Comparison of ENCODE assay signal across 30 cellular contexts in genomic region chr12:25717552-25717951, GRCh38.
"Had no signal": no experiment of that assay in that cellular context is flagged by ENCODE, and none has a peak within 500 bp of the region (broad histone marks: within the 10 kb centered on the region; RNA-seq: fewer than 3 reads in every experiment).

No MANE protein-coding gene starts in this region.

- H3K9me3 ChIP-seq: adrenal gland, body of pancreas, breast epithelium had no signal

- H3K27me3 ChIP-seq: adrenal gland, body of pancreas, brain microvascular endothelial cell, breast epithelium had no signal

- H3K27ac ChIP-seq: adrenal gland, body of pancreas, brain microvascular endothelial cell, breast epithelium, VCaP had no signal

- H3K4me1 ChIP-seq: adrenal gland, body of pancreas, breast epithelium had no signal

- ATAC-seq: activated CD8-positive, alpha-beta T cell treated with anti-CD3 and anti-CD28 coated beads for 36 hours; activated naive CD4-positive, alpha-beta T cell treated with anti-CD3 and anti-CD28 coated beads, Interleukin-2, amount 50 U/mL, for 72 hours; activated T-cell treated with anti-CD3 and anti-CD28 coated beads, Interleukin-2, amount 50 U/mL, for 4 hours; activated T-cell treated with anti-CD3 and anti-CD28 coated beads, Interleukin-2, amount 50 U/mL, for 72 hours; activated T-helper 17 cell treated with anti-CD3 and anti-CD28 coated beads, Interleukin-2, amount 50 U/mL, for 72 hours; body of pancreas had no signal

- H3K36me3 ChIP-seq: adrenal gland, brain microvascular endothelial cell, breast epithelium had no signal

- DNase-seq: activated B cell treated with CpG ODN at 0.5 μM for 24 hours; activated CD4-positive, alpha-beta memory T cell treated with anti-CD3 and anti-CD28 coated beads for 36 hours; activated CD4-positive, alpha-beta T cell treated with anti-CD3 and anti-CD28 coated beads for 4 hours; activated CD4-positive, alpha-beta T cell treated with anti-CD3 and anti-CD28 coated beads, Interleukin-2, amount 50 U/mL, for 1 hour; activated CD4-positive, alpha-beta T cell treated with anti-CD3 and anti-CD28 coated beads, Interleukin-2, amount 50 U/mL, for 4 hours; activated CD4-positive, CD25-positive, alpha-beta regulatory T cell treated with anti-CD3 and anti-CD28 coated beads, Interleukin-2, amount 50 U/mL, for 72 hours; activated CD8-positive, alpha-beta memory T cell treated with anti-CD3 and anti-CD28 coated beads, Interleukin-2, amount 50 U/mL, for 4 hours; activated CD8-positive, alpha-beta T cell treated with anti-CD3 and anti-CD28 coated beads for 36 hours; activated effector memory CD4-positive, alpha-beta T cell treated with anti-CD3 and anti-CD28 coated beads, Interleukin-2, amount 50 U/mL, for 16 hours; activated gamma-delta T cell treated with Interleukin-2 at 50 U/mL for 16 hours; activated naive CD4-positive, alpha-beta T cell; activated naive CD4-positive, alpha-beta T cell treated with anti-CD3 and anti-CD28 coated beads for 36 hours; activated naive CD4-positive, alpha-beta T cell treated with anti-CD3 and anti-CD28 coated beads, Interleukin-2, amount 50 U/mL, for 16 hours; activated naive CD8-positive, alpha-beta T cell treated with anti-CD3 and anti-CD28 coated beads for 36 hours; activated T-cell treated with anti-CD3 and anti-CD28 coated beads for 4 hours; activated T-cell treated with anti-CD3 and anti-CD28 coated beads, Interleukin-2, amount 50 U/mL, for 1 hour; activated T-cell treated with anti-CD3 and anti-CD28 coated beads, Interleukin-2, amount 50 U/mL, for 4 hours; activated T-cell treated with anti-CD3 and anti-CD28 coated beads, Interleukin-2, amount 50 U/mL, for 72 hours; adrenal gland; amniotic stem cell; aorta; body of pancreas; brain microvascular endothelial cell; central memory CD4-positive, alpha-beta T cell; T-helper 2 cell; T-helper 9 cell had no signal

- H3K4me3 ChIP-seq: adrenal gland, body of pancreas, breast epithelium had no signal
